Comparison of ENCODE assay signal across 13 cellular contexts in genomic region chr2:169775765-169776482, GRCh38. TPM values are rescaled to one million over a fixed set of nuclear protein-coding genes. Genes with fewer than 3 reads are reported as not detected.
DNase-seq lines count a peak whose midpoint lies in the region; ATAC-seq and TF ChIP-seq lines count a peak whose summit lies in the region.
"Had no signal": no experiment of that assay in that cellular context is flagged by ENCODE, and none has a peak within 500 bp of the region (broad histone marks: within the 10 kb centered on the region; RNA-seq: fewer than 3 reads in every experiment).

No MANE protein-coding gene starts in this region.

- H3K36me3 ChIP-seq in gastrocnemius medialis = no peaks in the 10 kb centered on the region

- intact Hi-C loops in sciatic nerve (cut with DNase I) = no loop called here
- intact Hi-C loops in gastrocnemius medialis (cut with DNase I; ENCODE audit: low total_unique reads) = no loop called here

- no peaks in the 10 kb centered on the region for H3K4me1 ChIP-seq in gastrocnemius medialis

- TF ChIP-seq POLR2A in gastrocnemius medialis (IDR thresholded peaks at IDR 0.05) = no peak

- DNase-seq in NCI-H226 = peak; percentile 16
- DNase-seq in choroid plexus epithelial cell (ENCODE audit: low read depth) = peak; percentile 44
- no peak for DNase-seq in sciatic nerve (ENCODE audit: low spot score)
- no peak for DNase-seq in foreskin melanocyte
- DNase-seq in gastrocnemius medialis = no peak
- DNase-seq in amygdala (lab: John Stamatoyannopoulos, UW) = no peak
- DNase-seq: DND-41, GOT3, islet precursor cell, MV-4-11, NCI-H82, posterior cingulate gyrus, T-helper 2 cell had no signal

- ATAC-seq in sciatic nerve (peak; percentile 91), gastrocnemius medialis (no peak)

- in situ Hi-C loops in gastrocnemius medialis (cut with MboI; ENCODE audit: low sequenced_read_pairs in 4 of 4) = no loop called here

- TF ChIP-seq CTCF in choroid plexus epithelial cell (conservative IDR thresholded peaks at IDR 0.05; ENCODE audit: low read depth, low read length) (no peak), gastrocnemius medialis (IDR thresholded peaks at IDR 0.05 in 4 of 5, conservative IDR thresholded peaks at IDR 0.05 in 1 of 5) (no peak)

- no peak overlapping the region for H3K4me3 ChIP-seq in choroid plexus epithelial cell (ENCODE audit: low read depth, low read length)
- H3K4me3 ChIP-seq in gastrocnemius medialis = no peak overlapping the region

- H3K27me3 ChIP-seq in gastrocnemius medialis = no peaks in the 10 kb centered on the region

- no peaks in the 10 kb centered on the region for H3K9me3 ChIP-seq in gastrocnemius medialis

- H3K27ac ChIP-seq in gastrocnemius medialis = no peak overlapping the region

RNA-seq across cellular contexts. Expression of gene SSB, which starts 22.7 kb away (rescaled TPM):
- total RNA-seq in sciatic nerve = 74.6 TPM
- 10 to 100 TPM; 35.5 to 36.7 (median 36.1) TPM for total RNA-seq in gastrocnemius medialis

RNA-seq across cellular contexts. Expression of gene KLHL23, which starts 42.3 kb away (rescaled TPM):
- total RNA-seq in sciatic nerve (8.7 TPM), gastrocnemius medialis (10 to 100 TPM in 1 of 4 donors, 1 to 10 TPM in 3; 4.2 to 11.5 (median 5.2) TPM)

RNA-seq across cellular contexts. Expression of gene METTL5, which starts 48.8 kb away (rescaled TPM):
- 43.1 TPM for total RNA-seq in sciatic nerve
- 10 to 100 TPM; 24.8 to 63.7 (median 40.9) TPM for total RNA-seq in gastrocnemius medialis

RNA-seq across cellular contexts. Expression of gene UBR3, which starts 51.3 kb away (rescaled TPM):
- total RNA-seq in sciatic nerve (80.3 TPM), gastrocnemius medialis (100 to 1,000 TPM; 178 to 247 (median 187) TPM)

Comparison
In these comparisons a context has a peak if more than half of its experiments do, and no peak if none do; other contexts are left out.
1. DNase-seq: peak in NCI-H226 (single experiment) and choroid plexus epithelial cell (single experiment); none in sciatic nerve (single experiment), foreskin melanocyte (single experiment), gastrocnemius medialis (0 of 2) and amygdala (0 of 56).